In the genomic region with DNA sequence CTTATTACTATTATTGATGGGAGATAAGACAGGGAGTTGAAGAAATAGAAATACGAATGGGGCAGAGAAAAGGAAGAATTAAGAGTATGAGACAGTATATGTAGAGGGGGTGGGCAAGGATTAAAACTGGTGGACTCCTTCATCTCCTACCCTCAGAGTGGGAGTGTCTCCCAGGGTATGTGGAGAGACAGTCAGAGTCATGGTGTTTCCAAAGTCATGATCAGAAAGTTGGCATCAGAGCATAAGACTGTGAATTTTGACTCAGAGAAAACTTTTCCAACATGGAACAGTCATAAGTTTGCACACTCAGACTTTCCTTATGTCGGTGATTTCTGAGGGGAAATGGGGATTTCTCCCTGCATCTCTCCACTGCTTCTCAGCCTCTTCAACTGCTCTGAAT, we compare ENCODE assay signal across 16 cellular contexts. TPM values are rescaled to one million over a fixed set of nuclear protein-coding genes. Genes with fewer than 3 reads are reported as not detected.
A peak's percentile ranks its signal among the peaks of the same experiment; 100 is the strongest.
DNase-seq lines count a peak whose midpoint lies in the region; ATAC-seq, FAIRE-seq and TF ChIP-seq lines count a peak whose summit lies in the region.
"Had no signal": no experiment of that assay in that cellular context is flagged by ENCODE, and none has a peak within 500 bp of the region (broad histone marks: within the 10 kb centered on the region; RNA-seq: fewer than 3 reads in every experiment).

No MANE protein-coding gene starts in this region.

- H3K4me3 ChIP-seq in skin epidermis = peak overlapping the region in 4 of 7 experiments; percentile 19 to 30 (median 24)
- H3K4me3 ChIP-seq: GM23338, prostate gland had no signal

- POLR2A ChIA-PET in CD4-positive, alpha-beta T cell (lab: Charles Lee) = interaction anchor here (0.8 to 9.0 kb wide), 9 partner anchors 8 to 94 kb away, joined by 3 to 189 read pairs (median 4); no protein-coding TSS in a partner anchor

- no peak for DNase-seq in CD4-positive, alpha-beta T cell
- DNase-seq in GM12891 (ENCODE audit: insufficient read length, low spot score) (no peak), DMS 273 (lab: John Stamatoyannopoulos, UW; ENCODE audit: unreplicated experiment) (no peak), pons (ENCODE audit: low spot score) (no peak)
- DNase-seq: BE2C, caudate nucleus, endodermal cell, left cardiac atrium, NCI-H1930, SHP77 treated with DMSO at 0.1 percent for 48 hours had no signal

- H3K4me3 Mint-ChIP-seq in CD4-positive, alpha-beta T cell = peak overlapping the region; percentile 94
- H3K4me3 Mint-ChIP-seq in activated naive CD8-positive, alpha-beta T cell = peak overlapping the region; percentile 87
- H3K4me3 Mint-ChIP-seq: endodermal cell, GM23338 had no signal

- H3K9me3 Mint-ChIP-seq in CD4-positive, alpha-beta T cell = no peaks in the 10 kb centered on the region
- no peaks in the 10 kb centered on the region for H3K9me3 Mint-ChIP-seq in activated naive CD8-positive, alpha-beta T cell (ENCODE audit: low read depth)
- H3K9me3 Mint-ChIP-seq: endodermal cell, GM23338 had no signal

- peaks cover 100% of the 10 kb centered on the region for H3K4me1 Mint-ChIP-seq in CD4-positive, alpha-beta T cell (ENCODE audit: low read depth)
- H3K4me1 Mint-ChIP-seq in activated naive CD8-positive, alpha-beta T cell (ENCODE audit: low read depth) = peaks cover 97% of the 10 kb centered on the region
- H3K4me1 Mint-ChIP-seq: endodermal cell, GM23338 had no signal

- no peak for TF ChIP-seq POLR2A in GM12891 (IDR thresholded peaks at IDR 0.05; ENCODE audit: low read depth, low read length)

- no peak for ATAC-seq in CD4-positive, alpha-beta T cell (ENCODE audit: poor library complexity)
- ATAC-seq in HG02798 (IDR thresholded peaks at IDR 0.05; ENCODE audit: poor library complexity, unreplicated experiment) = no peak
- ATAC-seq: GM23338, left cardiac atrium had no signal

- no peaks in the 10 kb centered on the region for H3K9me3 ChIP-seq in CD4-positive, alpha-beta T cell (ENCODE audit: control insufficient read depth, low read length)
- H3K9me3 ChIP-seq: BE2C, prostate gland had no signal

- peak overlapping the region; percentile 39 for H3K27ac ChIP-seq in CD4-positive, alpha-beta T cell (ENCODE audit: low read depth, low read length)
- H3K27ac ChIP-seq in skin epidermis = peak overlapping the region in 15 of 21 experiments; percentile 4 to 97 (median 72)
- H3K27ac ChIP-seq: prostate gland had no signal

- no peaks in the 10 kb centered on the region for H3K27me3 ChIP-seq in CD4-positive, alpha-beta T cell (ENCODE audit: control insufficient read depth, insufficient read depth, low read length)
- H3K27me3 ChIP-seq: BE2C had no signal

- TF ChIP-seq CTCF in CD4-positive, alpha-beta T cell (IDR thresholded peaks at IDR 0.05) = no peak

- no peaks in the 10 kb centered on the region for H3K27me3 Mint-ChIP-seq in CD4-positive, alpha-beta T cell
- no peaks in the 10 kb centered on the region for H3K27me3 Mint-ChIP-seq in activated naive CD8-positive, alpha-beta T cell

- peaks cover 29% of the 10 kb centered on the region for H3K36me3 Mint-ChIP-seq in CD4-positive, alpha-beta T cell (ENCODE audit: low read depth)
- peaks cover 6% of the 10 kb centered on the region for H3K36me3 Mint-ChIP-seq in activated naive CD8-positive, alpha-beta T cell

- intact Hi-C loops in CD4-positive, alpha-beta T cell (cut with DNase I, micrococcal nuclease) = loop anchor here in 1 of 2 experiments (2.0 to 5.0 kb wide), 2 partner anchors 16 to 55 kb away; a partner anchor contains a TSS

- CTCF ChIA-PET in CD4-positive, alpha-beta T cell (lab: Charles Lee) = interaction anchor here (1.5 to 3.2 kb wide), 2 partner anchors 9 to 12 kb away, joined by 8 to 13 read pairs; no protein-coding TSS in a partner anchor

- H3K27ac Mint-ChIP-seq in CD4-positive, alpha-beta T cell = peak overlapping the region; percentile 87
- H3K27ac Mint-ChIP-seq in activated naive CD8-positive, alpha-beta T cell = peak overlapping the region; percentile 98
- H3K27ac Mint-ChIP-seq: endodermal cell, GM23338 had no signal

- FAIRE-seq in GM12891 (lab: Jason Lieb, UNC) = peak; percentile 71

TF ChIP-seq in GM12891, 5 proteins besides CTCF, POLR2A, EP300 and RAD21:
- TF ChIP-seq SPI1 (IDR thresholded peaks at IDR 0.05; ENCODE audit: low read depth, low read length) = no peak
- TF ChIP-seq PAX5 (IDR thresholded peaks at IDR 0.05; ENCODE audit: insufficient read depth, low read length, severe bottlenecking) = no peak
- no peak for TF ChIP-seq POU2F2 (IDR thresholded peaks at IDR 0.05; ENCODE audit: low read depth, low read length)
- TF ChIP-seq POLR2AphosphoS5 (IDR thresholded peaks at IDR 0.05; ENCODE audit: low read depth, low read length) = no peak
- TF ChIP-seq TAF1 (IDR thresholded peaks at IDR 0.05; ENCODE audit: low read depth, low read length) = no peak
TF ChIP-seq in GM12891: peak in this region for 0.

RNA-seq across cellular contexts. Expression of a gene that starts 2.4 kb away (rescaled TPM):
- 10 to 100 TPM; 32.7 to 36.9 TPM for total RNA-seq in CD4-positive, alpha-beta T cell
- 14.9 TPM for polyA plus RNA-seq in GM12891 (2012; ENCODE audit: low read depth, missing spikeins)
- total RNA-seq: endodermal cell, GM23338, NCI-H460 had no signal
- polyA plus RNA-seq: GM23338 had no signal

RNA-seq across cellular contexts. Expression of a gene that starts 53.8 kb away (rescaled TPM):
- total RNA-seq in CD4-positive, alpha-beta T cell = 1 to 10 TPM; 6.3 to 7.3 TPM
- polyA plus RNA-seq in GM12891 (2012; ENCODE audit: low read depth, missing spikeins) = 36.4 TPM
- total RNA-seq: endodermal cell, GM23338, NCI-H460 had no signal
- polyA plus RNA-seq: GM23338 had no signal
